8 cellular contexts compared by ENCODE assay signal in the genomic region with DNA sequence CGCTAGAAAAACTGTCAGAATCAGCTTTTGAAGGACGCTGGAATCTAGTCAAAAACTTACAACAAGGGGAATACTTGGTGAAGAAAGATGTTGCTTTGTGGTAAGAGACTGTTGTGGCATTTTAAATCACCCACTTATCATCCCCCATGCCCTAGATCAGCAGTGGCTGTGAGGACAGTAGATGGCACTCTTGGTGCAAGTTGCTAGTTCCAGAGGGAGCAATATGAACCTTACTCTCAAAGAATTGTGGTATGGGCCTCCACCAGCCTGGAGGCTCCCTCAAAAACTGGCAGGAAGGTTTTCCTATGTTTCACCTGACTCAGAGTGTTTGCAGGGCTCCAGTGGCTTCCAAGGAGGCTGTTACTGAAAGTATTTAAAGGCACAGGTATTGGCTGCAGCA. TPM values are rescaled to one million over a fixed set of nuclear protein-coding genes. Genes with fewer than 3 reads are reported as not detected.
A peak's percentile ranks its signal among the peaks of the same experiment; 100 is the strongest.
DNase-seq lines count a peak whose midpoint lies in the region; ATAC-seq and TF ChIP-seq lines count a peak whose summit lies in the region.

No MANE protein-coding gene starts in this region.

- peaks cover 0 to 25% (median 0%) of the 10 kb centered on the region in 9 donors for H3K27me3 ChIP-seq in heart left ventricle

- H3K27ac ChIP-seq in heart left ventricle, result no peak overlapping the region

- 26 to 44% (median 39%) methylated on average over 2 of the region's 2 CpGs for WGBS in heart left ventricle, 4 donors

- DNase-seq in Right ventricle myocardium superior, result no peak
- no peak for DNase-seq in cardiac septum (ENCODE audit: low spot score)
- DNase-seq in NCI-H1092 treated with DMSO at 0.1 percent for 48 hours (lab: John Stamatoyannopoulos, UW), result peak; percentile 27
- DNase-seq in heart left ventricle, result peak in 2 of 5 donors; percentile 12 to 20
- DNase-seq in sciatic nerve (ENCODE audit: low spot score), result no peak
- no peak for DNase-seq in COLO668 (lab: John Stamatoyannopoulos, UW; ENCODE audit: unreplicated experiment)

- H3K4me3 Mint-ChIP-seq in activated T-helper 17 cell treated with anti-CD3 and anti-CD28 coated beads, Interleukin-2, amount 50 U/mL, for 72 hours, result no peak overlapping the region

- intact Hi-C loops in Right ventricle myocardium superior (cut with DNase I), result loop anchor here (2.0 to 5.0 kb wide), 2 partner anchors 154 to 167 kb away; no protein-coding TSS in a partner anchor
- intact Hi-C loops in cardiac septum (cut with DNase I), result loop anchor here (1.0 to 5.0 kb wide), 2 partner anchors 154 to 167 kb away; no protein-coding TSS in a partner anchor
- intact Hi-C loops in heart left ventricle (cut with DNase I), result loop anchor here in 9 of 10 donors (1.0 to 10.0 kb wide), 6 partner anchors 152 to 171 kb away; no protein-coding TSS in a partner anchor
- intact Hi-C loops in sciatic nerve (cut with DNase I), result no loop called here

- ATAC-seq in Right ventricle myocardium superior (ENCODE audit: poor library complexity) (peak; percentile 89), heart left ventricle (peak; percentile 69 to 91 (median 76)), sciatic nerve (peak; percentile 85), HG03196 (IDR thresholded peaks at IDR 0.05; ENCODE audit: unreplicated experiment) (no peak)
- ATAC-seq in activated T-helper 17 cell treated with anti-CD3 and anti-CD28 coated beads, Interleukin-2, amount 50 U/mL, for 72 hours (replicated peaks), result peak; percentile 52

- no peaks in the 10 kb centered on the region for H3K36me3 Mint-ChIP-seq in activated T-helper 17 cell treated with anti-CD3 and anti-CD28 coated beads, Interleukin-2, amount 50 U/mL, for 72 hours (ENCODE audit: low read depth)

- H3K36me3 ChIP-seq in heart left ventricle, result no peaks in the 10 kb centered on the region

- H3K9me3 ChIP-seq in heart left ventricle, result no peaks in the 10 kb centered on the region

- no peak for TF ChIP-seq POLR2A in heart left ventricle (IDR thresholded peaks at IDR 0.05)

- TF ChIP-seq CTCF in heart left ventricle (IDR thresholded peaks at IDR 0.05), result peak; percentile 14 to 65 (median 50)

- H3K4me3 ChIP-seq in heart left ventricle, result no peak overlapping the region

- H3K27ac Mint-ChIP-seq in activated T-helper 17 cell treated with anti-CD3 and anti-CD28 coated beads, Interleukin-2, amount 50 U/mL, for 72 hours, result no peak overlapping the region

- peaks cover 5% of the 10 kb centered on the region for H3K27me3 Mint-ChIP-seq in activated T-helper 17 cell treated with anti-CD3 and anti-CD28 coated beads, Interleukin-2, amount 50 U/mL, for 72 hours

- H3K9me3 Mint-ChIP-seq in activated T-helper 17 cell treated with anti-CD3 and anti-CD28 coated beads, Interleukin-2, amount 50 U/mL, for 72 hours, result no peaks in the 10 kb centered on the region

- no peaks in the 10 kb centered on the region for H3K4me1 Mint-ChIP-seq in activated T-helper 17 cell treated with anti-CD3 and anti-CD28 coated beads, Interleukin-2, amount 50 U/mL, for 72 hours

- no peaks in the 10 kb centered on the region for H3K4me1 ChIP-seq in heart left ventricle

RNA-seq across cellular contexts. Expression of a gene that starts 37.7 kb away (rescaled TPM):
- total RNA-seq in Right ventricle myocardium superior (5.7 TPM), cardiac septum (8.2 TPM), heart left ventricle (10 to 100 TPM in 2 of 9 donors, 1 to 10 TPM in 7; 4.7 to 12.1 (median 7.2) TPM), sciatic nerve (18.2 TPM)
- 1 to 10 TPM in 1 of 2 donors, under 1 TPM in 1; 0.11 to 1.5 TPM for total RNA-seq in activated T-helper 17 cell treated with anti-CD3 and anti-CD28 coated beads, Interleukin-2, amount 50 U/mL, for 72 hours
- polyA plus RNA-seq in heart left ventricle, result 1 to 10 TPM; 2.2 to 7.7 TPM
